ENCODE assay signal across 8 cellular contexts in the genomic region with DNA sequence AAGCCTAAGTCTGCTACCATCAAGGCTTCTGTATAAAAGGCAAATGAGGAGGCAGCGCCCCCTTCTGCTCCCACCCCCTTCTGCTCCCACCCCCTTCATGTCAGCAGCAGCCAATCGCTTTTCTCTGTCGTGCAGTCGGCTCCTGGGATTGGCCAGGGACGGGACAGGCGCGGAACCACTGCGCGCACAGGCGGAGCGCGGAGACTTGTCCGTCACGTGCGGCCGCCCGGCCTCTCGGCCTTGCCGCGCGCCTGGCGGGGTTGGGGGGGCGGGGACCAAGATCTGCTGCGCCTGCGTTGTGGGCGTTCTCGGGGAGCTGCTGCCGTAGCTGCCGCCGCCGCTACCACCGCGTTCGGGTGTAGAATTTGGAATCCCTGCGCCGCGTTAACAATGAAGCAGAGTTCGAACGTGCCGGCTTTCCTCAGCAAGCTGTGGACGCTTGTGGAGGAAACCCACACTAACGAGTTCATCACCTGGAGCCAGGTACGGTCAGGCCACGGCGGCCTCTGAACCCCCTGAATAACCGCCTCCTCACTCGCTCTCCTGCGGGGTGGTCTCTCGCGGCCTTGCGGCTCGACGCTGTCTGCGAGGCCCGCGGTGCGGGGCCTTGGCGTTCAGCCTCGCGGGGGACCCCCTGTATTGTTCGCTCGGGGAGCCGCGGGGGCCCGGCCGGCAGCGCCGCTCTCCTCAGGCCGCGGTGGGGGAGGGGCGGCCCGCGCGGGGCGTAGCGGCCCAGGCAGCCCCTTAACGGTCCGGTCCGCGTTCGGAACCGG. TPM values are rescaled to one million over a fixed set of nuclear protein-coding genes. Genes with fewer than 3 reads are reported as not detected.
DNase-seq lines count a peak whose midpoint lies in the region; ATAC-seq and TF ChIP-seq lines count a peak whose summit lies in the region.

A gene with protein sequence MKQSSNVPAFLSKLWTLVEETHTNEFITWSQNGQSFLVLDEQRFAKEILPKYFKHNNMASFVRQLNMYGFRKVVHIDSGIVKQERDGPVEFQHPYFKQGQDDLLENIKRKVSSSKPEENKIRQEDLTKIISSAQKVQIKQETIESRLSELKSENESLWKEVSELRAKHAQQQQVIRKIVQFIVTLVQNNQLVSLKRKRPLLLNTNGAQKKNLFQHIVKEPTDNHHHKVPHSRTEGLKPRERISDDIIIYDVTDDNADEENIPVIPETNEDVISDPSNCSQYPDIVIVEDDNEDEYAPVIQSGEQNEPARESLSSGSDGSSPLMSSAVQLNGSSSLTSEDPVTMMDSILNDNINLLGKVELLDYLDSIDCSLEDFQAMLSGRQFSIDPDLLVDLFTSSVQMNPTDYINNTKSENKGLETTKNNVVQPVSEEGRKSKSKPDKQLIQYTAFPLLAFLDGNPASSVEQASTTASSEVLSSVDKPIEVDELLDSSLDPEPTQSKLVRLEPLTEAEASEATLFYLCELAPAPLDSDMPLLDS (plus strand): TSS at position 305 of the 773 bp plus-strand sequence. CDS start 86 bp downstream, at position 391.

- H3K27me3 Mint-ChIP-seq in activated naive CD4-positive, alpha-beta T cell treated with anti-CD3 and anti-CD28 coated beads, Interleukin-2, amount 50 U/mL, for 24 hours = no peaks in the 10 kb centered on the region

- no peak for TF ChIP-seq EP300 in SK-N-SH (IDR thresholded peaks at IDR 0.05; ENCODE audit: borderline replicate concordance in 1 of 2, low read depth in 1 of 2, low read length in 1 of 2)

- CTCF ChIA-PET in SK-N-SH (lab: Yijun Ruan, JAX) = interaction anchor here (0.6 to 1.3 kb wide), 4 partner anchors 10 to 93 kb away, joined by 3 to 5 read pairs (median 3); no protein-coding TSS in a partner anchor

- H3K27ac Mint-ChIP-seq in activated naive CD4-positive, alpha-beta T cell treated with anti-CD3 and anti-CD28 coated beads, Interleukin-2, amount 50 U/mL, for 24 hours = peak within 1 kb of the TSS; percentile 99

- H3K79me2 ChIP-seq in SK-N-SH (ENCODE audit: insufficient read depth) (peaks cover 50% of the 10 kb centered on the region), osteoblast (ENCODE audit: insufficient read depth, low read length) (peaks cover 51% of the 10 kb centered on the region)

- ATAC-seq in HG02571 (IDR thresholded peaks at IDR 0.05; ENCODE audit: unreplicated experiment) = peak; percentile 98
- ATAC-seq in thoracic aorta (ENCODE audit: insufficient number of reproducible peaks, low FRiP score, low read depth) = peak; percentile 98

- DNase-seq in NCI-H1048 (lab: John Stamatoyannopoulos, UW) (peak; percentile 92), SK-N-SH (peak; percentile 94), glomerular visceral epithelial cell (ENCODE audit: extremely low spot score) (peak; percentile 99), osteoblast (ENCODE audit: insufficient read length, low spot score, missing footprints) (peak; percentile 99), thoracic aorta (ENCODE audit: low spot score) (peak; percentile 84)

- H3K27me3 ChIP-seq in SK-N-SH (ENCODE audit: insufficient read depth) (no peaks in the 10 kb centered on the region), osteoblast (ENCODE audit: insufficient read depth, low read length) (no peaks in the 10 kb centered on the region), thoracic aorta (replicated peaks; ENCODE audit: insufficient read depth) (no peaks in the 10 kb centered on the region)

- peak within 1 kb of the TSS; percentile 87 for H3K4me2 ChIP-seq in SK-N-SH
- peak within 1 kb of the TSS; percentile 93 for H3K4me2 ChIP-seq in osteoblast (ENCODE audit: insufficient read depth, low read length)

- H3K27ac ChIP-seq in SK-N-SH (ENCODE audit: low read depth in 2 of 2, low read length in 1 of 2) (peak within 1 kb of the TSS; percentile 73 to 88), osteoblast (ENCODE audit: low read depth, low read length) (peak within 1 kb of the TSS; percentile 89), thoracic aorta (peak within 1 kb of the TSS; percentile 57 to 75)

- WGBS in SK-N-SH (ENCODE audit: low lambda C conversion rate) = 2% methylated on average over 16 of the region's 82 CpGs

- H3K9me3 Mint-ChIP-seq in activated naive CD4-positive, alpha-beta T cell treated with anti-CD3 and anti-CD28 coated beads, Interleukin-2, amount 50 U/mL, for 24 hours = no peaks in the 10 kb centered on the region

- H3K9ac ChIP-seq in SK-N-SH = peak within 1 kb of the TSS; percentile 93

- H3K4me1 ChIP-seq in SK-N-SH (ENCODE audit: control insufficient read depth in 1 of 2, insufficient read depth in 2 of 2, low read depth in 1 of 2, low read length in 1 of 2) (peaks cover 0 to 8% of the 10 kb centered on the region in 2 experiments; a peak in 2 of 4 replicates), osteoblast (ENCODE audit: insufficient read depth, low read length) (peaks cover 15% of the 10 kb centered on the region), thoracic aorta (ENCODE audit: control insufficient read depth in 1 of 2, low read depth in 2 of 2) (peaks cover 3 to 20% of the 10 kb centered on the region in 2 donors)

- H3K36me3 ChIP-seq in SK-N-SH (replicated peaks in 1 of 2; ENCODE audit: control insufficient read depth in 1 of 2, insufficient read depth in 2 of 2, low read length in 1 of 2) (no peaks in the 10 kb centered on the region), osteoblast (ENCODE audit: insufficient read depth, low read length) (no peaks in the 10 kb centered on the region), thoracic aorta (no peaks in the 10 kb centered on the region)

- peaks cover 14% of the 10 kb centered on the region; the same call in 1 of the 2 replicates for H4K20me1 ChIP-seq in SK-N-SH (ENCODE audit: insufficient read depth)
- peaks cover 16% of the 10 kb centered on the region for H4K20me1 ChIP-seq in osteoblast (ENCODE audit: insufficient read depth, low read length)

- TF ChIP-seq RAD21 in SK-N-SH (IDR thresholded peaks at IDR 0.05; ENCODE audit: low read length) = no peak

- H3K4me3 ChIP-seq in GM08714 (ENCODE audit: low read length) = peak within 1 kb of the TSS; percentile 77
- H3K4me3 ChIP-seq in SK-N-SH (ENCODE audit: low read depth in 2 of 2, low read length in 1 of 2) = peak within 1 kb of the TSS; percentile 97 to 99
- H3K4me3 ChIP-seq in osteoblast (ENCODE audit: insufficient read depth, low read length) = peak within 1 kb of the TSS; percentile 98
- H3K4me3 ChIP-seq in thoracic aorta = peak within 1 kb of the TSS; percentile 99

- H2AFZ ChIP-seq in SK-N-SH (ENCODE audit: low read depth) (peak within 1 kb of the TSS; percentile 91), osteoblast (ENCODE audit: low read length) (peak within 1 kb of the TSS; percentile 99)

- H3K4me1 Mint-ChIP-seq in activated naive CD4-positive, alpha-beta T cell treated with anti-CD3 and anti-CD28 coated beads, Interleukin-2, amount 50 U/mL, for 24 hours = peaks cover 50% of the 10 kb centered on the region

- POLR2A ChIA-PET in SK-N-SH (lab: Yijun Ruan, JAX) = no interaction called here

- H3F3A ChIP-seq in SK-N-SH (replicated peaks; ENCODE audit: insufficient read depth) = peaks cover 12% of the 10 kb centered on the region

- H3K9me2 ChIP-seq in SK-N-SH = no peaks in the 10 kb centered on the region

- H3K9me3 ChIP-seq in SK-N-SH (no peaks in the 10 kb centered on the region), osteoblast (ENCODE audit: low read depth, low read length) (no peaks in the 10 kb centered on the region), thoracic aorta (no peaks in the 10 kb centered on the region)

- H3K4me3 Mint-ChIP-seq in activated naive CD4-positive, alpha-beta T cell treated with anti-CD3 and anti-CD28 coated beads, Interleukin-2, amount 50 U/mL, for 24 hours = peak within 1 kb of the TSS; percentile 99

- H3K36me3 Mint-ChIP-seq in activated naive CD4-positive, alpha-beta T cell treated with anti-CD3 and anti-CD28 coated beads, Interleukin-2, amount 50 U/mL, for 24 hours = peaks cover 4% of the 10 kb centered on the region

- TF ChIP-seq CTCF in SK-N-SH (IDR thresholded peaks at IDR 0.05) (peak; percentile 32; the same call in 1 of the 2 replicates), osteoblast (IDR thresholded peaks at IDR 0.05; ENCODE audit: extremely low read depth, low read depth, low read length) (no peak), thoracic aorta (IDR thresholded peaks at IDR 0.05) (peak; percentile 16)

TF ChIP-seq in SK-N-SH, 30 proteins besides CTCF, POLR2A, EP300 and RAD21 (continues in another document):
- TF ChIP-seq, protein P1, sequence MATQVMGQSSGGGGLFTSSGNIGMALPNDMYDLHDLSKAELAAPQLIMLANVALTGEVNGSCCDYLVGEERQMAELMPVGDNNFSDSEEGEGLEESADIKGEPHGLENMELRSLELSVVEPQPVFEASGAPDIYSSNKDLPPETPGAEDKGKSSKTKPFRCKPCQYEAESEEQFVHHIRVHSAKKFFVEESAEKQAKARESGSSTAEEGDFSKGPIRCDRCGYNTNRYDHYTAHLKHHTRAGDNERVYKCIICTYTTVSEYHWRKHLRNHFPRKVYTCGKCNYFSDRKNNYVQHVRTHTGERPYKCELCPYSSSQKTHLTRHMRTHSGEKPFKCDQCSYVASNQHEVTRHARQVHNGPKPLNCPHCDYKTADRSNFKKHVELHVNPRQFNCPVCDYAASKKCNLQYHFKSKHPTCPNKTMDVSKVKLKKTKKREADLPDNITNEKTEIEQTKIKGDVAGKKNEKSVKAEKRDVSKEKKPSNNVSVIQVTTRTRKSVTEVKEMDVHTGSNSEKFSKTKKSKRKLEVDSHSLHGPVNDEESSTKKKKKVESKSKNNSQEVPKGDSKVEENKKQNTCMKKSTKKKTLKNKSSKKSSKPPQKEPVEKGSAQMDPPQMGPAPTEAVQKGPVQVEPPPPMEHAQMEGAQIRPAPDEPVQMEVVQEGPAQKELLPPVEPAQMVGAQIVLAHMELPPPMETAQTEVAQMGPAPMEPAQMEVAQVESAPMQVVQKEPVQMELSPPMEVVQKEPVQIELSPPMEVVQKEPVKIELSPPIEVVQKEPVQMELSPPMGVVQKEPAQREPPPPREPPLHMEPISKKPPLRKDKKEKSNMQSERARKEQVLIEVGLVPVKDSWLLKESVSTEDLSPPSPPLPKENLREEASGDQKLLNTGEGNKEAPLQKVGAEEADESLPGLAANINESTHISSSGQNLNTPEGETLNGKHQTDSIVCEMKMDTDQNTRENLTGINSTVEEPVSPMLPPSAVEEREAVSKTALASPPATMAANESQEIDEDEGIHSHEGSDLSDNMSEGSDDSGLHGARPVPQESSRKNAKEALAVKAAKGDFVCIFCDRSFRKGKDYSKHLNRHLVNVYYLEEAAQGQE (IDR thresholded peaks at IDR 0.05; ENCODE audit: low read depth, low read length) = no peak
- no peak for TF ChIP-seq EZH2phosphoT487 (IDR thresholded peaks at IDR 0.05; ENCODE audit: borderline replicate concordance, low read depth)

RNA-seq across cellular contexts. Expression of the gene that starts here (rescaled TPM):
- 22.2 and 28.0 TPM in 2 replicates for polyA plus RNA-seq in SK-N-SH (2012; rRNA removed)
- polyA plus RNA-seq in SK-N-SH (2012; cell fraction: cytosol; rRNA removed) = 25.0 and 26.3 TPM in 2 replicates
- polyA plus RNA-seq in SK-N-SH (2012; cell fraction: nucleus; rRNA removed) = 37.1 and 60.8 TPM in 2 replicates
- total RNA-seq in osteoblast (22.4 and 32.9 TPM in 2 replicates), thoracic aorta (10 to 100 TPM; 11.8 to 19.1 TPM)

Comparison
In these comparisons a context has a peak if more than half of its experiments do, and no peak if none do; other contexts are left out.
1. Peak in every context shown above with its lines: DNase-seq, ATAC-seq, H3K4me3 ChIP-seq and H3K27ac ChIP-seq.